Comparison of ENCODE assay signal across 26 cellular contexts in the genomic region with DNA sequence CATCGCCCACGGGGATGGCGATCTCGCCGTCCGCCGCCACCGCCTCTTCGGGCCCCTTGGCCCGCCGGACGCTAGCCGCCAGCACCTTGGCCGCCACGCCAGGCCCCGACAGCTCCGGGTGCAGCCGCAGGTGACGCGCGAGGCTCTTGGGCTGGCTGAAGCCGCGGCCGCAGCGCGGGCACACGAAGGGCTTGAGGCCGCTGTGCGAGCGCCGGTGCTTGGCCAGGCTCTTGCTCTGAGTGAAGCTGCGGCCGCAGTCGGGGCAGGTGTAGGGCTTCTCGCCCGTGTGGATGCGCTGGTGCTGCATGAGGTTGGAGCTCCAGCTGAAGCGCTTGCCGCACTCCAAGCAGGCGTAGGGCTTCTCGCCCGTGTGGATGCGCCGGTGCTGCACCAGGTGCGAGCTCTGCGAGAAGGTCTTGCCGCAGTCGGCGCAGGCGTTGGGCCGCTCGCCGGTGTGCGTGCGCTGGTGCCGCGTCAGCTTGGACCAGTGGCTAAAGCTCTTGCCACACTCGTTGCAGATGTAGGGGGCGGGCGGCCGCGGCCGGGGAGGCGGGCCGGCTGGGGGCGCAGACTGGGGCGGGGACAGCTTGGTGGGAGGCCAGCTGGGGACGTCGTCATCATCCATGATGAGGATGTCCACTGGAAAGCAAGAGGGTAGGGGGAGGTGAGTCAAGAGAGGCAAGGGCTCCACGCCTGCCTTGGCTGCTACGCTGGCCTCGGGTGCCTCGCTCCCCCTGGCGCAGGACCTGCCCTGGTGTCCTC. TPM values are rescaled to one million over a fixed set of nuclear protein-coding genes. Genes with fewer than 3 reads are reported as not detected.
DNase-seq lines count a peak whose midpoint lies in the region; ATAC-seq, FAIRE-seq and TF ChIP-seq lines count a peak whose summit lies in the region.
"Had no signal": no experiment of that assay in that cellular context is flagged by ENCODE, and none has a peak within 500 bp of the region (broad histone marks: within the 10 kb centered on the region; RNA-seq: fewer than 3 reads in every experiment).

No MANE protein-coding gene starts in this region.

- H3K18ac ChIP-seq in H1 (ENCODE audit: extremely low read depth, low read length), result no peak overlapping the region

- H3K36me3 ChIP-seq in right atrium auricular region (peaks cover 6% of the 10 kb centered on the region), H1 (ENCODE audit: control insufficient read depth in 2 of 4, insufficient read depth in 4 of 4, low read length in 3 of 4) (peaks cover 2 to 13% (median 8%) of the 10 kb centered on the region in 4 experiments; a peak in 3 of 8 replicates), osteoblast (ENCODE audit: insufficient read depth, low read length) (no peaks in the 10 kb centered on the region)

- no peak overlapping the region for H2BK20ac ChIP-seq in H1 (ENCODE audit: low read length)

- TF ChIP-seq CTCF in right atrium auricular region (IDR thresholded peaks at IDR 0.05) (no peak), H1 (IDR thresholded peaks at IDR 0.05; ENCODE audit: control extremely low read depth in 1 of 3, insufficient read depth in 1 of 3, low read depth in 1 of 3, low read length in 3 of 3) (no peak), osteoblast (IDR thresholded peaks at IDR 0.05; ENCODE audit: extremely low read depth, low read depth, low read length) (no peak)

- H2BK120ac ChIP-seq in H1 (replicated peaks; ENCODE audit: low read depth, low read length), result no peak overlapping the region

- no peak overlapping the region for H4K5ac ChIP-seq in H1 (ENCODE audit: insufficient read length, low read depth, low read length)

- 94% methylated on average over 46 of the region's 74 CpGs; no CpG with 5 or more reads in 1 of the 2 experiments for WGBS in H1 (ENCODE audit: extremely low coverage in 1 of 2, insufficient coverage in 1 of 2, insufficient read length in 1 of 2, insufficient replicate concordance in 2 of 2, low coverage in 1 of 2, low lambda C conversion rate in 2 of 2, missing lambda C conversion rate in 1 of 2), 2 experiments

- H3K56ac ChIP-seq in H1 (replicated peaks; ENCODE audit: insufficient read length, low read depth, low read length), result no peak overlapping the region

- H2AK5ac ChIP-seq in H1 (ENCODE audit: low read depth, low read length), result no peak overlapping the region

- no peaks in the 10 kb centered on the region for H3K23me2 ChIP-seq in H1 (ENCODE audit: low read depth, low read length)

- no peak overlapping the region for H2BK12ac ChIP-seq in H1 (ENCODE audit: low read depth, low read length)

- CTCF ChIA-PET in H1 (lab: Charles Lee; ENCODE audit: partially characterized antibody), result interaction anchor here (2.0 to 4.4 kb wide), 2 partner anchors 10 to 12 kb away, joined by 6 to 20 read pairs; no protein-coding TSS in a partner anchor

- H3K27me3 ChIP-seq in right atrium auricular region, result no peaks in the 10 kb centered on the region
- H3K27me3 ChIP-seq in H1 (replicated peaks in 1 of 4; ENCODE audit: control insufficient read depth in 3 of 4, extremely low read depth in 1 of 4, insufficient read depth in 3 of 4, low read length in 3 of 4), result no peaks in the 10 kb centered on the region
- H3K27me3 ChIP-seq in osteoblast (ENCODE audit: insufficient read depth, low read length), result no peaks in the 10 kb centered on the region
- H3K27me3 ChIP-seq: BE2C; BLaER1 treated with 17β-estradiol and CSF1 and Interleukin-3, amounts not matched to agents 10 nM and 100 nM had no signal

- H3K27ac ChIP-seq in right atrium auricular region (no peak overlapping the region), H1 (ENCODE audit: low read depth, low read length) (no peak overlapping the region; the same call in 1 of the 2 replicates), osteoblast (ENCODE audit: low read depth, low read length) (no peak overlapping the region)
- H3K27ac ChIP-seq: 22Rv1; A549; BLaER1 treated with 17β-estradiol and CSF1 and Interleukin-3, amounts not matched to agents 10 nM and 100 nM; GM23248 had no signal

- H4K20me1 ChIP-seq in H1 (replicated peaks in 1 of 2; ENCODE audit: control insufficient read depth in 1 of 2, insufficient read depth in 2 of 2, low read length in 2 of 2) (peaks cover 23 to 30% of the 10 kb centered on the region in 2 experiments), osteoblast (ENCODE audit: insufficient read depth, low read length) (peaks cover 54% of the 10 kb centered on the region)

- peak overlapping the region; percentile 15 for H4K8ac ChIP-seq in H1 (ENCODE audit: extremely low read depth, insufficient read depth, low read length)

- no peak overlapping the region for H2BK15ac ChIP-seq in H1 (ENCODE audit: low read length)

- POLR2A ChIA-PET in H1 (lab: Charles Lee; ENCODE audit: partially characterized antibody), result no interaction called here

- H3K79me2 ChIP-seq in H1 (ENCODE audit: control insufficient read depth in 1 of 2, insufficient read depth in 2 of 2, low read length in 2 of 2), result peaks cover 0 to 41% of the 10 kb centered on the region in 2 experiments; a peak in 2 of 4 replicates
- peaks cover 47% of the 10 kb centered on the region for H3K79me2 ChIP-seq in osteoblast (ENCODE audit: insufficient read depth, low read length)

- H3K4me2 ChIP-seq in H1 (ENCODE audit: insufficient read depth in 1 of 2, low read depth in 2 of 2, low read length in 2 of 2) (no peak overlapping the region), osteoblast (ENCODE audit: insufficient read depth, low read length) (no peak overlapping the region)
- H3K4me2 ChIP-seq: A549; BLaER1 treated with 17β-estradiol and CSF1 and Interleukin-3, amounts not matched to agents 10 nM and 100 nM had no signal

- H2BK5ac ChIP-seq in H1 (ENCODE audit: low read depth, low read length), result no peak overlapping the region; the same call in 1 of the 2 replicates

- H3K9ac ChIP-seq in H1 (replicated peaks in 1 of 4; ENCODE audit: extremely low read depth in 1 of 4, low read depth in 3 of 4, low read length in 3 of 4), result no peak overlapping the region
- H3K9ac ChIP-seq: BLaER1 treated with 17β-estradiol and CSF1 and Interleukin-3, amounts not matched to agents 10 nM and 100 nM; GM23248 had no signal

- intact Hi-C loops in Right ventricle myocardium inferior (cut with DNase I), result no loop called here

- H4K91ac ChIP-seq in H1 (replicated peaks; ENCODE audit: insufficient read length, low read length), result no peak overlapping the region

- FAIRE-seq in H1 (lab: Jason Lieb, UNC), result no peak
- FAIRE-seq: A549, D721Med, GM12878, GM18507 had no signal

- H3K4ac ChIP-seq in H1 (replicated peaks; ENCODE audit: insufficient read length, low read depth, low read length), result no peak overlapping the region

- H3K9me3 ChIP-seq in right atrium auricular region (no peaks in the 10 kb centered on the region), H1 (ENCODE audit: insufficient read depth in 2 of 2, low read depth in 1 of 2, low read length in 1 of 2) (no peaks in the 10 kb centered on the region), osteoblast (ENCODE audit: low read depth, low read length) (no peaks in the 10 kb centered on the region)
- H3K9me3 ChIP-seq: A549, BE2C, HAP-1 had no signal

- no peak overlapping the region for H3K14ac ChIP-seq in H1 (ENCODE audit: insufficient read length)

- DNase-seq in Right ventricle myocardium inferior (ENCODE audit: missing footprints) (peak; percentile 34), right atrium auricular region (ENCODE audit: low spot score) (no peak), 8988T (peak; percentile 5), H1 (ENCODE audit: low read depth in 1 of 2, low spot score in 2 of 2) (no peak), osteoblast (ENCODE audit: insufficient read length, low spot score, missing footprints) (peak; percentile 74)
- DNase-seq: ACHN; AML-193; BE2C; CD4-positive, alpha-beta T cell; CD8-positive, alpha-beta memory T cell; DMS 273 treated with DMSO at 0.1 percent for 48 hours; DMS79; EL; GDM1; GM23248; HFFc6 had no signal

- no peak for TF ChIP-seq POLR2A in H1 (IDR thresholded peaks at IDR 0.05; ENCODE audit: control extremely low read depth in 1 of 2, low read depth in 2 of 2, low read length in 2 of 2)

- H3K79me1 ChIP-seq in H1 (ENCODE audit: low read depth, low read length), result peaks cover 20% of the 10 kb centered on the region

- ATAC-seq in Right ventricle myocardium inferior, result no peak
- ATAC-seq in HG03521 (IDR thresholded peaks at IDR 0.05; ENCODE audit: unreplicated experiment), result no peak
- ATAC-seq in GM19397 (IDR thresholded peaks at IDR 0.05; ENCODE audit: unreplicated experiment), result no peak
- no peak for ATAC-seq in GM18870 (IDR thresholded peaks at IDR 0.05; ENCODE audit: unreplicated experiment)
- ATAC-seq: A549, GM12878 had no signal

- no peak overlapping the region for H2AFZ ChIP-seq in H1 (ENCODE audit: low read length)
- no peak overlapping the region for H2AFZ ChIP-seq in osteoblast (ENCODE audit: low read length)
- H2AFZ ChIP-seq: GM23248 had no signal

- H3K23ac ChIP-seq in H1 (ENCODE audit: insufficient read length), result no peak overlapping the region

- H3K4me3 ChIP-seq in right atrium auricular region (no peak overlapping the region), H1 (ENCODE audit: extremely low read depth in 1 of 4, insufficient read depth in 2 of 4, low read depth in 3 of 4, low read length in 4 of 4) (no peak overlapping the region), osteoblast (ENCODE audit: insufficient read depth, low read length) (no peak overlapping the region)
- H3K4me3 ChIP-seq: A549; BLaER1 treated with 17β-estradiol and CSF1 and Interleukin-3, amounts not matched to agents 10 nM and 100 nM; GM12878; GM23248; HAP-1 had no signal

- TF ChIP-seq EP300 in H1 (IDR thresholded peaks at IDR 0.05; ENCODE audit: borderline replicate concordance in 1 of 2, low read depth in 2 of 2, low read length in 2 of 2), result no peak

- TF ChIP-seq RAD21 in H1 (IDR thresholded peaks at IDR 0.05 in 1 of 2, conservative IDR thresholded peaks at IDR 0.05 in 1 of 2; ENCODE audit: low read depth in 2 of 2, low read length in 2 of 2), result no peak

- H3K4me1 ChIP-seq in right atrium auricular region (peaks cover 0 to 24% of the 10 kb centered on the region in 2 donors), H1 (replicated peaks in 1 of 4; ENCODE audit: control insufficient read depth in 3 of 4, insufficient read depth in 4 of 4, low read length in 3 of 4) (peaks cover 0 to 15% (median 5%) of the 10 kb centered on the region in 4 experiments; a peak in 5 of 7 replicates), osteoblast (ENCODE audit: insufficient read depth, low read length) (peaks cover 6% of the 10 kb centered on the region)
- H3K4me1 ChIP-seq: BE2C, HAP-1 had no signal

RNA-seq across cellular contexts. Expression of a gene that starts 32.5 kb away (rescaled TPM):
- total RNA-seq in Right ventricle myocardium inferior (35.3 TPM), right atrium auricular region (10 to 100 TPM in 1 of 2 donors, 1 to 10 TPM in 1; 6.0 to 11.8 TPM), osteoblast (23.6 and 27.5 TPM in 2 replicates)
- total RNA-seq in H1 (2021; fragmentation: NEBNext Ultra II Directional; extraction: Animal tissue kit (Norgen Biotek cat#: 25700)), result 56.0 and 57.3 TPM in 2 replicates
- polyA plus RNA-seq in H1 (2011; rRNA removed), result 19.7 and 37.8 TPM in 2 replicates
- 31.1 TPM for polyA plus RNA-seq in H1 (2011; cell fraction: cytosol; rRNA removed)
- 44.7 TPM for polyA plus RNA-seq in H1 (2011; cell fraction: nucleus; rRNA removed)
- 24.6 to 37.3 TPM (median 32.1 TPM) in 4 replicates for polyA plus RNA-seq in H1 (2012, experiment 1 of 2)
- 26.0 TPM for polyA plus RNA-seq in H1 (2012, experiment 2 of 2)
- polyA plus RNA-seq in H1 (2013, experiment 1 of 2), result 35.4 TPM
- polyA plus RNA-seq in H1 (2013, experiment 2 of 2), result 34.1 TPM
- polyA minus RNA-seq in H1 (2011; rRNA and poly(A)+ RNA removed), result 7.3 and 7.9 TPM in 2 replicates
- polyA minus RNA-seq in H1 (2011; cell fraction: cytosol; rRNA and poly(A)+ RNA removed), result 37.4 TPM
- polyA minus RNA-seq in H1 (2011; cell fraction: nucleus; rRNA and poly(A)+ RNA removed), result 25.1 TPM

RNA-seq across cellular contexts. Expression of a gene that starts 52.5 kb away (rescaled TPM):
- 29.1 TPM for total RNA-seq in Right ventricle myocardium inferior
- total RNA-seq in right atrium auricular region, result 10 to 100 TPM; 26.1 to 30.9 TPM
- 46.9 and 49.5 TPM in 2 replicates for total RNA-seq in H1 (2021; fragmentation: NEBNext Ultra II Directional; extraction: Animal tissue kit (Norgen Biotek cat#: 25700))
- 54.5 and 87.3 TPM in 2 replicates for polyA plus RNA-seq in H1 (2011; rRNA removed)
- polyA plus RNA-seq in H1 (2011; cell fraction: cytosol; rRNA removed), result 52.7 TPM
- polyA plus RNA-seq in H1 (2011; cell fraction: nucleus; rRNA removed), result 82.7 TPM
- polyA plus RNA-seq in H1 (2012, experiment 1 of 2), result 29.2 to 41.5 TPM (median 39.9 TPM) in 4 replicates
- polyA plus RNA-seq in H1 (2012, experiment 2 of 2), result 29.3 TPM
- 29.2 TPM for polyA plus RNA-seq in H1 (2013, experiment 1 of 2)
- 27.9 TPM for polyA plus RNA-seq in H1 (2013, experiment 2 of 2)
- polyA minus RNA-seq in H1 (2011; rRNA and poly(A)+ RNA removed), result 4.0 and 7.3 TPM in 2 replicates
- polyA minus RNA-seq in H1 (2011; cell fraction: cytosol; rRNA and poly(A)+ RNA removed), result 20.0 TPM
- 22.2 TPM for polyA minus RNA-seq in H1 (2011; cell fraction: nucleus; rRNA and poly(A)+ RNA removed)
- total RNA-seq in osteoblast, result 13.0 and 16.6 TPM in 2 replicates

Comparison
In these comparisons a context has a peak if more than half of its experiments do, and no peak if none do; other contexts are left out.
1. DNase-seq: peak in Right ventricle myocardium inferior (single experiment), 8988T (single experiment) and osteoblast (single experiment); none in right atrium auricular region (single experiment) and H1 (0 of 2).